In the genomic region with DNA sequence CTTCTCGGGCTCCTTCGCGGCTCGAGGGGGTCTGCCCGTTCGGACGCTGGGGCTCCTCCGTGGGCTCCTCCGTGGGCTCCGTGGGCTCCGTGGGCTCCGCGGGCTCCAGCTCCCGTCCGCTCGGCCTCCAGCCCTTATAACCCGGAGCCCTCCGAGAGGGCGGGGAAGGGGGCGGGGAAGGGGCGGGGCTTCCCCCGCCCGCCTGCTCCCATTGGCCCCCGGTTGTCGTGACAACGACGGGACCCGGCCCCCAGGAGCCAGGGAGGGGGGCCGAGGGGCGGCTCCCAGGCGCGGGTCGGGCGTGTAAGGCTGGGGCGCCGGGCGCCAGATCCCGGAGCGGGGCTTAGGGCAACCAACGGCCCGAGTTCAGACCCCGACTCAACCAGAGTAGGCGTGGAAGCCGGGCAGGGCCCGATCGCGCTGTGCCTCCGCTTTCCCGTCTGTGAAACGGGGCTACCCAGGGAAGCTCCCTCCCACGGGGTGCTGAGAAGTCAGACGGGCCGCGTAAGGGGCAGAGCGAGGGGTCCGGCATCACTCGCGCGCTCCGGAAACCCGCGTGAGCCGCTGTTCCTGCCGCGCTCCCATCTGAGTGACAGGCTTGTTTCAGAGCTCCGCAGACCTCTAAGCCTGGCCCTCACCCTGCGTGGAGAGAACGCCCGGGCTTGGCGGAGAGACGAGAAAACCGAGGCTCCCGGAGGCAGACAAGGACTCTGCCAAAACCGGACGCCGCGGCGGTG, we compare ENCODE assay signal across 8 cellular contexts. TPM values are rescaled to one million over a fixed set of nuclear protein-coding genes. Genes with fewer than 3 reads are reported as not detected.
DNase-seq lines count a peak whose midpoint lies in the region; TF ChIP-seq lines count a peak whose summit lies in the region.

A gene (minus strand): TSS at position 111 of the 737 bp plus-strand sequence. CDS start 119 bp downstream, outside the sequence.

- peaks cover 2% of the 10 kb centered on the region for H3K4me1 Mint-ChIP-seq in activated naive CD8-positive, alpha-beta T cell treated with anti-CD3 and anti-CD28 coated beads for 36 hours
- H3K4me1 Mint-ChIP-seq in osteocyte (ENCODE audit: unreplicated experiment): peaks cover 35% of the 10 kb centered on the region

- H3K27me3 Mint-ChIP-seq in activated naive CD8-positive, alpha-beta T cell treated with anti-CD3 and anti-CD28 coated beads for 36 hours: peaks cover 55% of the 10 kb centered on the region
- no peaks in the 10 kb centered on the region for H3K27me3 Mint-ChIP-seq in osteocyte (ENCODE audit: unreplicated experiment)

- no peak for TF ChIP-seq CTCF in osteocyte (IDR thresholded peaks at IDR 0.05)

- H3K36me3 Mint-ChIP-seq in activated naive CD8-positive, alpha-beta T cell treated with anti-CD3 and anti-CD28 coated beads for 36 hours: no peaks in the 10 kb centered on the region
- peaks cover 4% of the 10 kb centered on the region for H3K36me3 Mint-ChIP-seq in osteocyte (ENCODE audit: unreplicated experiment)

- intact Hi-C loops in head of caudate nucleus (cut with DNase I): no loop called here

- DNase-seq in ACHN (peak; percentile 69), GM19240 (ENCODE audit: insufficient read length, low spot score) (peak; percentile 73), HK-2 (ENCODE audit: unreplicated experiment) (peak; percentile 41), SW 1271 (lab: John Stamatoyannopoulos, UW) (peak; percentile 34 to 78), head of caudate nucleus (peak; percentile 71 to 95 (median 90)), osteocyte (ENCODE audit: extremely low spot score, unreplicated experiment) (peak; percentile 94), superior temporal gyrus (ENCODE audit: extremely low spot score) (peak; percentile 89)
- DNase-seq in activated naive CD8-positive, alpha-beta T cell treated with anti-CD3 and anti-CD28 coated beads for 36 hours: peak; percentile 80

- peak within 1 kb of the TSS; percentile 64 for H3K4me3 Mint-ChIP-seq in activated naive CD8-positive, alpha-beta T cell treated with anti-CD3 and anti-CD28 coated beads for 36 hours
- peak within 1 kb of the TSS; percentile 86 for H3K4me3 Mint-ChIP-seq in osteocyte (ENCODE audit: unreplicated experiment)

- H3K27ac Mint-ChIP-seq in activated naive CD8-positive, alpha-beta T cell treated with anti-CD3 and anti-CD28 coated beads for 36 hours: no peak within 1 kb of the TSS
- peak within 1 kb of the TSS; percentile 68 for H3K27ac Mint-ChIP-seq in osteocyte (ENCODE audit: unreplicated experiment)

- H3K9me3 Mint-ChIP-seq in activated naive CD8-positive, alpha-beta T cell treated with anti-CD3 and anti-CD28 coated beads for 36 hours: no peaks in the 10 kb centered on the region
- no peaks in the 10 kb centered on the region for H3K9me3 Mint-ChIP-seq in osteocyte (ENCODE audit: unreplicated experiment)

- in situ Hi-C loops in ACHN (cut with HindIII; ENCODE audit: low pct_ligation_motif_present, low pct_unique_long_range_greater_than_20kb, low sequenced_read_pairs): no loop called here

RNA-seq across cellular contexts. Expression of the gene that starts here (rescaled TPM):
- under 1 TPM; 0.10 to 0.18 TPM for total RNA-seq in activated naive CD8-positive, alpha-beta T cell treated with anti-CD3 and anti-CD28 coated beads for 36 hours
- 70.7 and 80.0 TPM in 2 replicates for total RNA-seq in osteocyte

Comparison
In these comparisons a context has a peak if more than half of its experiments do, and no peak if none do; other contexts are left out.
1. Peak in every context shown above with its lines: DNase-seq.
2. RNA of the gene that starts here (total RNA-seq): 70.7 to 80.0 TPM in osteocyte; 0.10 to 0.18 TPM in activated naive CD8-positive, alpha-beta T cell treated with anti-CD3 and anti-CD28 coated beads for 36 hours; every median in the first group is over 10 times any median in the second.
3. Peak in DNase-seq in activated naive CD8-positive, alpha-beta T cell treated with anti-CD3 and anti-CD28 coated beads for 36 hours; RNA of the gene not detected or under 1 TPM.
4. DNase-seq: peak in every context shown above with its lines; median percentile 94 in osteocyte; 90 in head of caudate nucleus; 89 in superior temporal gyrus; 80 in activated naive CD8-positive, alpha-beta T cell treated with anti-CD3 and anti-CD28 coated beads for 36 hours; 73 in GM19240; 69 in ACHN; 56 in SW 1271; 41 in HK-2.